Comparison of ENCODE assay signal across 10 cellular contexts in the genomic region with DNA sequence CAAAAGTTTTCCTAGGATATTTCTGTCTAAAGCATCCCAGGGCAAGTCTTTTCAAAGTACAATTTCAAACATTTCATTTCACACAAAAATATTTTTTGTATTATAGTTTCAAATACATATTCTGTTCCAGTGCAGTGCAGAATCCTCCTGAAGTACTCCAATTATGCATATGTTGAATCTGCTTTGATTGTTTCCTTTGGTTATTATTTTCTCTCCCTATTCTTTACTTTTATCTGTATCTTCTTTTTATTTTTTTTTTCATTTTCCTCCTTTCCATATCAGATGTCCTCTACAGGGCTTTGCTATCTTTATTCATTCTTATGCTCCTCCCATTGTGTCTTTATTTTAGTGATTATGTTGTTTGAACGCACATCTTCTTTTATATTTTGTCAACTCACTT.
"Had no signal": no experiment of that assay in that cellular context is flagged by ENCODE, and none has a peak within 500 bp of the region (broad histone marks: within the 10 kb centered on the region; RNA-seq: fewer than 3 reads in every experiment).

No MANE protein-coding gene starts in this region.

- H3K36me3 Mint-ChIP-seq: IgD-negative memory B cell had no signal

- H3K4me3 ChIP-seq: GM23248 had no signal

- ATAC-seq: HepG2 had no signal

- H3K4me1 Mint-ChIP-seq: IgD-negative memory B cell had no signal

- H2AFZ ChIP-seq: GM23248 had no signal

- H3K27me3 Mint-ChIP-seq: IgD-negative memory B cell had no signal

- H3K4me2 ChIP-seq: KMS-11 had no signal

- H3K27ac ChIP-seq: GM23248, HL-60, KMS-11 had no signal

- DNase-seq: GM23248, H9, HCEC 1CT, HFFc6, Karpas-422, KBM-7 had no signal

- H3K27ac Mint-ChIP-seq: H9, HFFc6 had no signal

- H3K4me3 Mint-ChIP-seq: H9, HFFc6, IgD-negative memory B cell had no signal
